In genomic region chr3:42151596-42152145, GRCh38 we compare ENCODE assay signal across 18 cellular contexts.
DNase-seq lines count a peak whose midpoint lies in the region; ATAC-seq and TF ChIP-seq lines count a peak whose summit lies in the region.
"Had no signal": no experiment of that assay in that cellular context is flagged by ENCODE, and none has a peak within 500 bp of the region (broad histone marks: within the 10 kb centered on the region; RNA-seq: fewer than 3 reads in every experiment).

No MANE protein-coding gene starts in this region.

- ATAC-seq in GM21576 (IDR thresholded peaks at IDR 0.05; ENCODE audit: unreplicated experiment), result no peak
- ATAC-seq: GM12878 had no signal

- no peak for TF ChIP-seq CTCF in AG10803 (conservative IDR thresholded peaks at IDR 0.05; ENCODE audit: low read length)
- no peak for TF ChIP-seq CTCF in PC-9 (conservative IDR thresholded peaks at IDR 0.05)
- TF ChIP-seq CTCF in dorsolateral prefrontal cortex (IDR thresholded peaks at IDR 0.05 in 54 of 56, conservative IDR thresholded peaks at IDR 0.05 in 2 of 56; ENCODE audit: low read depth in 1 of 56, partially characterized antibody in 56 of 56), result no peak
- TF ChIP-seq CTCF in neural cell (IDR thresholded peaks at IDR 0.05; ENCODE audit: poor library complexity, severe bottlenecking), result no peak

- H3K4me3 ChIP-seq in AG10803 (ENCODE audit: low read length) (no peak overlapping the region), PC-9 (no peak overlapping the region), dorsolateral prefrontal cortex (peak overlapping the region in 43 of 59 donors; percentile 7 to 80 (median 66)), neural cell (ENCODE audit: low read length) (peak overlapping the region; percentile 70)
- H3K4me3 ChIP-seq: GM12878 had no signal

- H3K9ac ChIP-seq in neural cell (ENCODE audit: low read length), result no peak overlapping the region

- H2AFZ ChIP-seq in PC-9 (no peak overlapping the region), neural cell (ENCODE audit: low read depth, low read length) (no peak overlapping the region)

- H3K36me3 ChIP-seq in PC-9 (ENCODE audit: low read depth) (no peaks in the 10 kb centered on the region), neural cell (ENCODE audit: insufficient read depth, low read length) (no peaks in the 10 kb centered on the region)

- H3K27me3 ChIP-seq in PC-9 (ENCODE audit: insufficient read depth, low read depth) (no peaks in the 10 kb centered on the region), dorsolateral prefrontal cortex (no peaks in the 10 kb centered on the region), neural cell (ENCODE audit: insufficient read depth, low read depth, low read length) (no peaks in the 10 kb centered on the region)

- H3F3A ChIP-seq in PC-9 (ENCODE audit: insufficient read depth, low read depth), result peaks cover 12% of the 10 kb centered on the region; the same call in 1 of the 2 replicates
- no peaks in the 10 kb centered on the region for H3F3A ChIP-seq in neural cell (ENCODE audit: insufficient read depth, low read length, poor library complexity, severe bottlenecking)

- H3K4me1 ChIP-seq in PC-9 (replicated peaks; ENCODE audit: insufficient read depth), result peaks cover 29% of the 10 kb centered on the region

- CTCF ChIA-PET in PC-9 (lab: Charles Lee), result no interaction called here

- H4K20me1 ChIP-seq in PC-9 (ENCODE audit: insufficient read depth) (no peaks in the 10 kb centered on the region), neural cell (ENCODE audit: insufficient read depth) (no peaks in the 10 kb centered on the region)

- intact Hi-C loops in PC-9 (cut with micrococcal nuclease; ENCODE audit: unreplicated experiment) (loop anchor here (2.0 kb wide), 1 partner anchor 23 kb away; no protein-coding TSS in a partner anchor), dorsolateral prefrontal cortex (cut with DNase I) (no loop called here)

- H3K9me2 ChIP-seq in PC-9 (ENCODE audit: insufficient read depth) (no peaks in the 10 kb centered on the region), neural cell (ENCODE audit: insufficient read depth, low read length) (no peaks in the 10 kb centered on the region)

- BruUV-seq in PC-9 (replicated peaks; lab: Mats Ljungman, UMichigan), result no TSS peak

- TF ChIP-seq RAD21 in neural cell (conservative IDR thresholded peaks at IDR 0.05), result no peak

- peak; percentile 15 for DNase-seq in AG10803 (ENCODE audit: low read depth)
- DNase-seq in PC-9, result no peak
- DNase-seq in dorsolateral prefrontal cortex, result no peak
- no peak for DNase-seq in activated CD8-positive, alpha-beta memory T cell treated with anti-CD3 and anti-CD28 coated beads, Interleukin-2, amount 50 U/mL, for 4 hours
- DNase-seq in NCI-H1694 (lab: John Stamatoyannopoulos, UW), result no peak
- no peak for DNase-seq in activated gamma-delta T cell (lab: John Stamatoyannopoulos, UW)
- DNase-seq: C1 segment of cervical spinal cord, DMS 273 treated with DMSO at 0.1 percent for 48 hours, GDM1, HCEC 1CT, NCI-H1092, NCI-H146, NCI-H2081 treated with DMSO at 0.1 percent for 48 hours, NCI-H524 treated with DMSO at 0.1 percent for 48 hours, SIG-M5 had no signal

- no peaks in the 10 kb centered on the region for H3K79me2 ChIP-seq in PC-9 (ENCODE audit: low read depth)
- H3K79me2 ChIP-seq in neural cell (replicated peaks; ENCODE audit: insufficient read depth, low read length), result peaks cover 66% of the 10 kb centered on the region

- no peak overlapping the region for H3K4me2 ChIP-seq in PC-9
- H3K4me2 ChIP-seq in neural cell (ENCODE audit: low read length), result peak overlapping the region; percentile 95

- POLR2A ChIA-PET in PC-9 (lab: Charles Lee; ENCODE audit: unreplicated experiment), result no interaction called here

- no peaks in the 10 kb centered on the region for H3K9me3 ChIP-seq in PC-9 (ENCODE audit: insufficient read depth, low read depth)
- no peaks in the 10 kb centered on the region for H3K9me3 ChIP-seq in neural cell (ENCODE audit: low read length)

- H3K27ac ChIP-seq in PC-9 (peak overlapping the region; percentile 82; the same call in 1 of the 2 replicates), dorsolateral prefrontal cortex (peak overlapping the region in 3 of 59 donors; percentile 2 to 14 (median 9)), neural cell (ENCODE audit: low read length) (no peak overlapping the region)

- TF ChIP-seq EP300 in neural cell (conservative IDR thresholded peaks at IDR 0.05; ENCODE audit: poor library complexity, severe bottlenecking), result no peak

TF ChIP-seq in neural cell, 6 proteins besides CTCF, POLR2A, EP300 and RAD21:
- no peak for TF ChIP-seq EZH2 (IDR thresholded peaks at IDR 0.05; ENCODE audit: borderline replicate concordance, insufficient read depth, low read length, poor library complexity, severe bottlenecking)
- no peak for TF ChIP-seq POLR2AphosphoS5 (IDR thresholded peaks at IDR 0.05)
- no peak for TF ChIP-seq MXI1 (conservative IDR thresholded peaks at IDR 0.05; ENCODE audit: poor library complexity, severe bottlenecking)
- no peak for TF ChIP-seq REST (IDR thresholded peaks at IDR 0.05; ENCODE audit: borderline replicate concordance)
- no peak for TF ChIP-seq SMC3 (conservative IDR thresholded peaks at IDR 0.05; ENCODE audit: poor library complexity)

Comparison
In these comparisons a context has a peak if more than half of its experiments do, and no peak if none do; other contexts are left out.
1. H3K4me3 ChIP-seq: peak in dorsolateral prefrontal cortex (43 of 59) and neural cell (single experiment); none in AG10803 (single experiment) and PC-9 (single experiment).